In the genomic region with DNA sequence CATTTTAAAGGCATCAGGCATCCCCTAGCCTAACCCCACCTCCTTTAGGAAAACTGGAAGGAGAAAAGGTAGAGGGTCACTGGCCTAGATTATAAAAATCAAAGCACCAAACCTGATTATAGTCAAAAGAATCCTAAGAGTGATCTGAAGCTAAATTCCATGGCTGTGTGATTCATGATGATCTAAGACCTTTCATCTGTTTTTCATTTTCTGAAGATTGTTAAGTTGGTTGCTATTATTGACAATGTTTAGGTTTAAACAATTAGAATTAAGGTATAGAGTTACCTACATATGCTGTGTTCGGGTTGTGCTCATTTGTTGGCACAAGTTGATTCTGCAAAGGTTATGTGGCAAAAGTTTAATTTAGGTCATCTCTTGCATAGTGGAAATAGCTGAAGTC, we compare ENCODE assay signal across 16 cellular contexts.
DNase-seq lines count a peak whose midpoint lies in the region; TF ChIP-seq lines count a peak whose summit lies in the region.
"Had no signal": no experiment of that assay in that cellular context is flagged by ENCODE, and none has a peak within 500 bp of the region (broad histone marks: within the 10 kb centered on the region; RNA-seq: fewer than 3 reads in every experiment).

No MANE protein-coding gene starts in this region.

- intact Hi-C loops in mammary epithelial cell (cut with micrococcal nuclease) (no loop called here), head of caudate nucleus (cut with DNase I) (no loop called here)

- H3K27ac ChIP-seq in mammary epithelial cell (ENCODE audit: insufficient read depth, low read depth, low read length) (peak overlapping the region; percentile 95), endodermal cell (ENCODE audit: low read depth, low read length) (no peak overlapping the region)
- H3K27ac ChIP-seq: right lobe of liver had no signal

- H3K9me3 Mint-ChIP-seq in endodermal cell: peaks cover 22% of the 10 kb centered on the region

- dilution Hi-C loops in mammary epithelial cell (cut with HindIII; ENCODE audit: low sequenced_read_pairs): no loop called here

- DNase-seq in AG09319 (ENCODE audit: extremely low read depth, low read depth) (peak; percentile 54), MG63 (peak; percentile 32), mammary epithelial cell (peak; percentile 42), kidney glomerular epithelial cell (lab: John Stamatoyannopoulos, UW) (peak; percentile 65), endodermal cell (no peak), cerebellar cortex (ENCODE audit: low spot score) (no peak), NCI-H2227 treated with DMSO at 0.1 percent for 48 hours (lab: John Stamatoyannopoulos, UW) (no peak), head of caudate nucleus (no peak)
- DNase-seq: activated CD4-positive, alpha-beta T cell treated with anti-CD3 and anti-CD28 coated beads for 4 hours; activated gamma-delta T cell; aorta; NCI-H1436 treated with DMSO at 0.1 percent for 48 hours; right lobe of liver; SHP77; uterus had no signal

- 20% methylated on average over 1 of the region's 1 CpG for WGBS in mammary epithelial cell (ENCODE audit: low coverage, missing lambda C conversion rate)
- 89 to 100% methylated on average over 1 of the region's 1 CpG for WGBS in endodermal cell (ENCODE audit: insufficient coverage in 1 of 2, insufficient read length in 1 of 2), 2 experiments

- TF ChIP-seq CTCF in AG09319 (IDR thresholded peaks at IDR 0.05; ENCODE audit: low read depth, low read length) (no peak), mammary epithelial cell (conservative IDR thresholded peaks at IDR 0.05 in 1 of 2, IDR thresholded peaks at IDR 0.05 in 1 of 2; ENCODE audit: extremely low read depth in 1 of 2, insufficient read depth in 1 of 2, low read depth in 1 of 2, low read length in 2 of 2) (no peak), endodermal cell (conservative IDR thresholded peaks at IDR 0.05) (no peak)

- BruUV-seq in mammary epithelial cell (replicated peaks; lab: Mats Ljungman, UMichigan): no TSS peak

- H3K36me3 ChIP-seq in MG63: peaks cover 8% of the 10 kb centered on the region
- no peaks in the 10 kb centered on the region for H3K36me3 ChIP-seq in mammary epithelial cell (ENCODE audit: insufficient read depth, low read length)
- no peaks in the 10 kb centered on the region for H3K36me3 ChIP-seq in endodermal cell (ENCODE audit: control insufficient read depth, insufficient read depth, low read length)
- H3K36me3 ChIP-seq: right lobe of liver, uterus had no signal

- H4K20me1 ChIP-seq in mammary epithelial cell (ENCODE audit: insufficient read depth, low read length): no peaks in the 10 kb centered on the region

- H3K9me3 ChIP-seq in MG63 (peaks cover 19% of the 10 kb centered on the region), mammary epithelial cell (replicated peaks; ENCODE audit: insufficient read depth, low read length) (peaks cover 11% of the 10 kb centered on the region), endodermal cell (ENCODE audit: control insufficient read depth, low read length) (peaks cover 27% of the 10 kb centered on the region)

- CTCF ChIA-PET in mammary epithelial cell (lab: Charles Lee; ENCODE audit: low non-redundant PET): interaction anchor here (0.6 kb wide), 1 partner anchor 12 kb away, joined by 3 read pairs; no protein-coding TSS in a partner anchor

- H3K36me3 Mint-ChIP-seq in endodermal cell (ENCODE audit: low read depth): peaks cover 6% of the 10 kb centered on the region

- H3K4me1 ChIP-seq in mammary epithelial cell (ENCODE audit: insufficient read depth, low read length): peaks cover 40% of the 10 kb centered on the region
- no peaks in the 10 kb centered on the region for H3K4me1 ChIP-seq in endodermal cell (ENCODE audit: control insufficient read depth, insufficient read depth, low read length)
- H3K4me1 ChIP-seq: uterus had no signal

- H3K4me1 Mint-ChIP-seq in endodermal cell: no peaks in the 10 kb centered on the region

- H3K4me3 ChIP-seq in MG63 (no peak overlapping the region), mammary epithelial cell (replicated peaks in 1 of 3; ENCODE audit: insufficient read depth in 1 of 3, low read depth in 2 of 3, low read length in 3 of 3) (no peak overlapping the region), endodermal cell (ENCODE audit: low read length) (no peak overlapping the region)
- H3K4me3 ChIP-seq: right lobe of liver, uterus had no signal

- no peak overlapping the region for H3K4me3 Mint-ChIP-seq in endodermal cell
- H3K4me3 Mint-ChIP-seq: dendritic cell treated with granulocyte-macrophage colony-stimulating factor and Interleukin-4, amounts not matched to agents 40 ng/mL and 50 ng/mL, for 4 days had no signal

- peak overlapping the region; percentile 76 for H3K4me2 ChIP-seq in mammary epithelial cell (ENCODE audit: insufficient read depth, low read depth, low read length)

- no peaks in the 10 kb centered on the region for H3K27me3 Mint-ChIP-seq in endodermal cell (ENCODE audit: insufficient read depth)
- H3K27me3 Mint-ChIP-seq: dendritic cell treated with granulocyte-macrophage colony-stimulating factor and Interleukin-4, amounts not matched to agents 40 ng/mL and 50 ng/mL, for 4 days had no signal

- H3K27me3 ChIP-seq in MG63: no peaks in the 10 kb centered on the region
- H3K27me3 ChIP-seq in mammary epithelial cell (ENCODE audit: insufficient read depth, low read length): no peaks in the 10 kb centered on the region
- no peaks in the 10 kb centered on the region for H3K27me3 ChIP-seq in endodermal cell (ENCODE audit: control insufficient read depth, insufficient read depth, low read length, poor library complexity, severe bottlenecking)
- H3K27me3 ChIP-seq: right lobe of liver, uterus had no signal

- no peak overlapping the region for H3K27ac Mint-ChIP-seq in endodermal cell
- H3K27ac Mint-ChIP-seq: dendritic cell treated with granulocyte-macrophage colony-stimulating factor and Interleukin-4, amounts not matched to agents 40 ng/mL and 50 ng/mL, for 4 days had no signal

- H3K9ac ChIP-seq in mammary epithelial cell (ENCODE audit: insufficient read depth, low read length) (peak overlapping the region; percentile 33), endodermal cell (ENCODE audit: extremely low read depth, low read length, poor library complexity, severe bottlenecking) (no peak overlapping the region)

- no peak overlapping the region for H2AFZ ChIP-seq in mammary epithelial cell (ENCODE audit: low read depth, low read length)

- in situ Hi-C loops in mammary epithelial cell (cut with MboI; ENCODE audit: low sequenced_read_pairs in 2 of 2): no loop called here

- peaks cover 43% of the 10 kb centered on the region for H3K79me2 ChIP-seq in mammary epithelial cell (ENCODE audit: insufficient read depth, low read length)

Comparison
In these comparisons a context has a peak if more than half of its experiments do, and no peak if none do; other contexts are left out.
1. DNase-seq: peak in AG09319 (single experiment), MG63 (single experiment), mammary epithelial cell (single experiment) and kidney glomerular epithelial cell (single experiment); none in endodermal cell (single experiment), cerebellar cortex (single experiment), NCI-H2227 treated with DMSO at 0.1 percent for 48 hours (single experiment) and head of caudate nucleus (0 of 42).